1 cellular context compared by ENCODE assay signal in the genomic region with DNA sequence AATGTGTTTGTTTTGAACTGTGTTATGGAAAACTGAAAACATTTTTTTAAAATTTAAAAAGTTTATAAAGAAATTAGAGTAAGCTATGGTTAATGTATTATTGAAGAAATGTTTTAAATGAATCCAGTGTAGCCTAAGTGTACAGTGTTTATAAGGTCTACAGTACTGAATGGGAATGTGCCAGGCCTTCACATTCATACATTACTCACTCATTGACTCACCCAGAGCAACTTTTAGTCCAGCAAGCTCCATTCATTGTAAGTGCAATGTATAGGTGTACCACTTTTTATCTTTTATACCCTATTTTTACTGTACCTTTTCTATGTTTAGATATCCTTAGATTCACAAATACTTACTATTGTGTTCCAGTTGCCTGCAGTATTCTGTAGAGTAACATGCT.
TF ChIP-seq lines count a peak whose summit lies in the region.

No MANE protein-coding gene starts in this region.

TF ChIP-seq in SK-N-SH treated with all-trans-retinoic acid at 6 μM for 48 hours, 23 proteins besides CTCF, POLR2A, EP300 and RAD21 (continued from another document):
- TF ChIP-seq, protein P1, sequence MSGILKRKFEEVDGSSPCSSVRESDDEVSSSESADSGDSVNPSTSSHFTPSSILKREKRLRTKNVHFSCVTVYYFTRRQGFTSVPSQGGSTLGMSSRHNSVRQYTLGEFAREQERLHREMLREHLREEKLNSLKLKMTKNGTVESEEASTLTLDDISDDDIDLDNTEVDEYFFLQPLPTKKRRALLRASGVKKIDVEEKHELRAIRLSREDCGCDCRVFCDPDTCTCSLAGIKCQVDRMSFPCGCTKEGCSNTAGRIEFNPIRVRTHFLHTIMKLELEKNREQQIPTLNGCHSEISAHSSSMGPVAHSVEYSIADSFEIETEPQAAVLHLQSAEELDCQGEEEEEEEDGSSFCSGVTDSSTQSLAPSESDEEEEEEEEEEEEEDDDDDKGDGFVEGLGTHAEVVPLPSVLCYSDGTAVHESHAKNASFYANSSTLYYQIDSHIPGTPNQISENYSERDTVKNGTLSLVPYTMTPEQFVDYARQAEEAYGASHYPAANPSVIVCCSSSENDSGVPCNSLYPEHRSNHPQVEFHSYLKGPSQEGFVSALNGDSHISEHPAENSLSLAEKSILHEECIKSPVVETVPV (CRISPR knock-in tag; IDR thresholded peaks at IDR 0.05): no peak
- TF ChIP-seq OSR1 (CRISPR knock-in tag; IDR thresholded peaks at IDR 0.05) (no peak), ARNTL (CRISPR knock-in tag; IDR thresholded peaks at IDR 0.05; ENCODE audit: borderline replicate concordance, low read depth) (no peak), CSDC2 (CRISPR knock-in tag; IDR thresholded peaks at IDR 0.05) (no peak), ZNF8 (CRISPR knock-in tag; IDR thresholded peaks at IDR 0.05) (no peak), BACH2 (CRISPR knock-in tag; IDR thresholded peaks at IDR 0.05; ENCODE audit: borderline replicate concordance) (no peak), RARB (CRISPR knock-in tag; IDR thresholded peaks at IDR 0.05) (no peak), ZFP3 (CRISPR knock-in tag; IDR thresholded peaks at IDR 0.05) (no peak), ZC3H10 (CRISPR knock-in tag; IDR thresholded peaks at IDR 0.05) (no peak), TOX (CRISPR knock-in tag; IDR thresholded peaks at IDR 0.05; ENCODE audit: borderline replicate concordance) (no peak), PPARA (CRISPR knock-in tag; IDR thresholded peaks at IDR 0.05; ENCODE audit: borderline replicate concordance) (no peak), ZFP30 (CRISPR knock-in tag; IDR thresholded peaks at IDR 0.05) (no peak), ISL1 (CRISPR knock-in tag; IDR thresholded peaks at IDR 0.05) (no peak)
- TF ChIP-seq, protein P2, sequence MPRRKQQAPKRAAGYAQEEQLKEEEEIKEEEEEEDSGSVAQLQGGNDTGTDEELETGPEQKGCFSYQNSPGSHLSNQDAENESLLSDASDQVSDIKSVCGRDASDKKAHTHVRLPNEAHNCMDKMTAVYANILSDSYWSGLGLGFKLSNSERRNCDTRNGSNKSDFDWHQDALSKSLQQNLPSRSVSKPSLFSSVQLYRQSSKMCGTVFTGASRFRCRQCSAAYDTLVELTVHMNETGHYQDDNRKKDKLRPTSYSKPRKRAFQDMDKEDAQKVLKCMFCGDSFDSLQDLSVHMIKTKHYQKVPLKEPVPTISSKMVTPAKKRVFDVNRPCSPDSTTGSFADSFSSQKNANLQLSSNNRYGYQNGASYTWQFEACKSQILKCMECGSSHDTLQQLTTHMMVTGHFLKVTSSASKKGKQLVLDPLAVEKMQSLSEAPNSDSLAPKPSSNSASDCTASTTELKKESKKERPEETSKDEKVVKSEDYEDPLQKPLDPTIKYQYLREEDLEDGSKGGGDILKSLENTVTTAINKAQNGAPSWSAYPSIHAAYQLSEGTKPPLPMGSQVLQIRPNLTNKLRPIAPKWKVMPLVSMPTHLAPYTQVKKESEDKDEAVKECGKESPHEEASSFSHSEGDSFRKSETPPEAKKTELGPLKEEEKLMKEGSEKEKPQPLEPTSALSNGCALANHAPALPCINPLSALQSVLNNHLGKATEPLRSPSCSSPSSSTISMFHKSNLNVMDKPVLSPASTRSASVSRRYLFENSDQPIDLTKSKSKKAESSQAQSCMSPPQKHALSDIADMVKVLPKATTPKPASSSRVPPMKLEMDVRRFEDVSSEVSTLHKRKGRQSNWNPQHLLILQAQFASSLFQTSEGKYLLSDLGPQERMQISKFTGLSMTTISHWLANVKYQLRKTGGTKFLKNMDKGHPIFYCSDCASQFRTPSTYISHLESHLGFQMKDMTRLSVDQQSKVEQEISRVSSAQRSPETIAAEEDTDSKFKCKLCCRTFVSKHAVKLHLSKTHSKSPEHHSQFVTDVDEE (CRISPR knock-in tag; IDR thresholded peaks at IDR 0.05): no peak
- TF ChIP-seq, protein P3, sequence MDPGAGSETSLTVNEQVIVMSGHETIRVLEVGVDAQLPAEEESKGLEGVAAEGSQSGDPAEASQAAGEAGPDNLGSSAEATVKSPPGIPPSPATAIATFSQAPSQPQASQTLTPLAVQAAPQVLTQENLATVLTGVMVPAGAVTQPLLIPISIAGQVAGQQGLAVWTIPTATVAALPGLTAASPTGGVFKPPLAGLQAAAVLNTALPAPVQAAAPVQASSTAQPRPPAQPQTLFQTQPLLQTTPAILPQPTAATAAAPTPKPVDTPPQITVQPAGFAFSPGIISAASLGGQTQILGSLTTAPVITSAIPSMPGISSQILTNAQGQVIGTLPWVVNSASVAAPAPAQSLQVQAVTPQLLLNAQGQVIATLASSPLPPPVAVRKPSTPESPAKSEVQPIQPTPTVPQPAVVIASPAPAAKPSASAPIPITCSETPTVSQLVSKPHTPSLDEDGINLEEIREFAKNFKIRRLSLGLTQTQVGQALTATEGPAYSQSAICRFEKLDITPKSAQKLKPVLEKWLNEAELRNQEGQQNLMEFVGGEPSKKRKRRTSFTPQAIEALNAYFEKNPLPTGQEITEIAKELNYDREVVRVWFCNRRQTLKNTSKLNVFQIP (CRISPR knock-in tag; IDR thresholded peaks at IDR 0.05; ENCODE audit: borderline replicate concordance, low read depth): no peak
TF ChIP-seq in SK-N-SH treated with all-trans-retinoic acid at 6 μM for 48 hours: peak in this region for 0.
